ENCODE assay signal across 1 cellular context in the genomic region with DNA sequence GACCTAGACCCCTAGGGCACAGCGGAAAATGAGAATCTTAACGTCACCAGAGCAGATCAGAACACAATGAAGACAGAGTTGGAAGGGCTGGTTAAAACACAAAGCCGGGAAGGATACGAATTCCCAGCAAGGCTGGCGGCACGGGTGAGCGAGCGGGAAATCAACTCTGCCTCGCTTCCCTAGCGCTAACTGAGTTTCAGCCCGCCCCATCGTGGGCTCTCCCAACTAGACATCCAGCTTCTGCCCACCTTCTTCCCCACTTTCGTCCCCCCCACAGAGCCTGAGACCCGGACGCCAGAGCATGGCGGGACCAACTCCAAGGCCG.
TF ChIP-seq lines count a peak whose summit lies in the region.

No MANE protein-coding gene starts in this region.

TF ChIP-seq in GM12878, 131 proteins besides CTCF, POLR2A, EP300 and RAD21:
- TF ChIP-seq LARP7 (IDR thresholded peaks at IDR 0.05) (0 out of 2 replicates have a peak, but pooled peaks have one; percentile 51), TCF3 (IDR thresholded peaks at IDR 0.05; ENCODE audit: borderline replicate concordance, insufficient read depth, low read depth, low read length) (no peak), RAD51 (IDR thresholded peaks at IDR 0.05) (no peak), NR2F1 (conservative IDR thresholded peaks at IDR 0.05) (no peak)
